Comparison of ENCODE assay signal across 1 cellular context in genomic region chr1:222583079-222583478, GRCh38.
TF ChIP-seq lines count a peak whose summit lies in the region.

No MANE protein-coding gene starts in this region.

TF ChIP-seq in GM12878, 131 proteins besides CTCF, POLR2A, EP300 and RAD21:
- TF ChIP-seq RAD51 (IDR thresholded peaks at IDR 0.05) (no peak), MYB (IDR thresholded peaks at IDR 0.05; ENCODE audit: borderline replicate concordance, low read depth, low read length) (no peak), NFIC (IDR thresholded peaks at IDR 0.05; ENCODE audit: low read depth, low read length) (peak; percentile 47; the same call in 1 of the 2 replicates), MEF2A (IDR thresholded peaks at IDR 0.05; ENCODE audit: insufficient read depth, low read depth, low read length) (peak; percentile 78), TCF7 (IDR thresholded peaks at IDR 0.05; ENCODE audit: borderline replicate concordance) (no peak), SIN3A (IDR thresholded peaks at IDR 0.05; ENCODE audit: low read depth, low read length) (0 out of 2 replicates have a peak, but pooled peaks have one; percentile 41), MEF2B (IDR thresholded peaks at IDR 0.05; ENCODE audit: partially characterized antibody, poor library complexity, severe bottlenecking) (peak; percentile 67), ZNF384 (IDR thresholded peaks at IDR 0.05; ENCODE audit: borderline replicate concordance, low read depth, low read length) (peak; percentile 43; the same call in 1 of the 2 replicates), SREBF2 (IDR thresholded peaks at IDR 0.05; ENCODE audit: low read length) (no peak), NR2C2 (IDR thresholded peaks at IDR 0.05; ENCODE audit: borderline replicate concordance, control insufficient read depth, insufficient read length, low read depth) (no peak), NRF1 (conservative IDR thresholded peaks at IDR 0.05; ENCODE audit: low read depth, low read length) (no peak), IKZF2 (IDR thresholded peaks at IDR 0.05) (peak; percentile 30 to 36; a peak in 2 of 4 replicates), POU2F2 (IDR thresholded peaks at IDR 0.05; ENCODE audit: borderline replicate concordance, low read depth, low read length) (no peak), TCF12 (IDR thresholded peaks at IDR 0.05; ENCODE audit: low read depth, low read length) (peak; percentile 78; the same call in 1 of the 2 replicates), MTA2 (IDR thresholded peaks at IDR 0.05; ENCODE audit: low read depth) (no peak; the same call in 1 of the 2 replicates), EED (IDR thresholded peaks at IDR 0.05; ENCODE audit: low read depth) (peak; percentile 47; the same call in 1 of the 2 replicates), RUNX3 (IDR thresholded peaks at IDR 0.05; ENCODE audit: low read length) (peak; percentile 74), IKZF1 (conservative IDR thresholded peaks at IDR 0.05) (no peak; the same call in 1 of the 2 replicates), SP1 (IDR thresholded peaks at IDR 0.05; ENCODE audit: low read depth, low read length) (no peak), SUZ12 (IDR thresholded peaks at IDR 0.05; ENCODE audit: unreplicated experiment) (no peak), CREM (IDR thresholded peaks at IDR 0.05; ENCODE audit: low read depth) (0 out of 2 replicates have a peak, but pooled peaks have one; percentile 12), KLF5 (IDR thresholded peaks at IDR 0.05; ENCODE audit: partially characterized antibody) (no peak), SMAD1 (IDR thresholded peaks at IDR 0.05; ENCODE audit: low read depth, partially characterized antibody) (no peak), KAT2A (conservative IDR thresholded peaks at IDR 0.05; ENCODE audit: control insufficient read depth, low read depth, low read length) (no peak), TCF3 (IDR thresholded peaks at IDR 0.05; ENCODE audit: borderline replicate concordance, insufficient read depth, low read depth, low read length) (peak; percentile 36; the same call in 1 of the 2 replicates), BHLHE40 (IDR thresholded peaks at IDR 0.05; ENCODE audit: borderline replicate concordance in 1 of 2, low read depth in 2 of 2, low read length in 1 of 2) (no peak), SKIL (IDR thresholded peaks at IDR 0.05; ENCODE audit: low read depth, poor library complexity, severe bottlenecking) (no peak), YBX1 (IDR thresholded peaks at IDR 0.05) (no peak), RELB (IDR thresholded peaks at IDR 0.05; ENCODE audit: low read depth) (0 out of 2 replicates have a peak, but pooled peaks have one; percentile 15), PAX5 (IDR thresholded peaks at IDR 0.05; ENCODE audit: borderline replicate concordance, low read depth, low read length) (peak; percentile 25; the same call in 1 of the 2 replicates), ESRRA (IDR thresholded peaks at IDR 0.05; ENCODE audit: low read length) (no peak)
- TF ChIP-seq, protein P1, sequence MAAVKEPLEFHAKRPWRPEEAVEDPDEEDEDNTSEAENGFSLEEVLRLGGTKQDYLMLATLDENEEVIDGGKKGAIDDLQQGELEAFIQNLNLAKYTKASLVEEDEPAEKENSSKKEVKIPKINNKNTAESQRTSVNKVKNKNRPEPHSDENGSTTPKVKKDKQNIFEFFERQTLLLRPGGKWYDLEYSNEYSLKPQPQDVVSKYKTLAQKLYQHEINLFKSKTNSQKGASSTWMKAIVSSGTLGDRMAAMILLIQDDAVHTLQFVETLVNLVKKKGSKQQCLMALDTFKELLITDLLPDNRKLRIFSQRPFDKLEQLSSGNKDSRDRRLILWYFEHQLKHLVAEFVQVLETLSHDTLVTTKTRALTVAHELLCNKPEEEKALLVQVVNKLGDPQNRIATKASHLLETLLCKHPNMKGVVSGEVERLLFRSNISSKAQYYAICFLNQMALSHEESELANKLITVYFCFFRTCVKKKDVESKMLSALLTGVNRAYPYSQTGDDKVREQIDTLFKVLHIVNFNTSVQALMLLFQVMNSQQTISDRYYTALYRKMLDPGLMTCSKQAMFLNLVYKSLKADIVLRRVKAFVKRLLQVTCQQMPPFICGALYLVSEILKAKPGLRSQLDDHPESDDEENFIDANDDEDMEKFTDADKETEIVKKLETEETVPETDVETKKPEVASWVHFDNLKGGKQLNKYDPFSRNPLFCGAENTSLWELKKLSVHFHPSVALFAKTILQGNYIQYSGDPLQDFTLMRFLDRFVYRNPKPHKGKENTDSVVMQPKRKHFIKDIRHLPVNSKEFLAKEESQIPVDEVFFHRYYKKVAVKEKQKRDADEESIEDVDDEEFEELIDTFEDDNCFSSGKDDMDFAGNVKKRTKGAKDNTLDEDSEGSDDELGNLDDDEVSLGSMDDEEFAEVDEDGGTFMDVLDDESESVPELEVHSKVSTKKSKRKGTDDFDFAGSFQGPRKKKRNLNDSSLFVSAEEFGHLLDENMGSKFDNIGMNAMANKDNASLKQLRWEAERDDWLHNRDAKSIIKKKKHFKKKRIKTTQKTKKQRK (IDR thresholded peaks at IDR 0.05; ENCODE audit: low read depth, low read length) = no peak
- TF ChIP-seq, protein P2, sequence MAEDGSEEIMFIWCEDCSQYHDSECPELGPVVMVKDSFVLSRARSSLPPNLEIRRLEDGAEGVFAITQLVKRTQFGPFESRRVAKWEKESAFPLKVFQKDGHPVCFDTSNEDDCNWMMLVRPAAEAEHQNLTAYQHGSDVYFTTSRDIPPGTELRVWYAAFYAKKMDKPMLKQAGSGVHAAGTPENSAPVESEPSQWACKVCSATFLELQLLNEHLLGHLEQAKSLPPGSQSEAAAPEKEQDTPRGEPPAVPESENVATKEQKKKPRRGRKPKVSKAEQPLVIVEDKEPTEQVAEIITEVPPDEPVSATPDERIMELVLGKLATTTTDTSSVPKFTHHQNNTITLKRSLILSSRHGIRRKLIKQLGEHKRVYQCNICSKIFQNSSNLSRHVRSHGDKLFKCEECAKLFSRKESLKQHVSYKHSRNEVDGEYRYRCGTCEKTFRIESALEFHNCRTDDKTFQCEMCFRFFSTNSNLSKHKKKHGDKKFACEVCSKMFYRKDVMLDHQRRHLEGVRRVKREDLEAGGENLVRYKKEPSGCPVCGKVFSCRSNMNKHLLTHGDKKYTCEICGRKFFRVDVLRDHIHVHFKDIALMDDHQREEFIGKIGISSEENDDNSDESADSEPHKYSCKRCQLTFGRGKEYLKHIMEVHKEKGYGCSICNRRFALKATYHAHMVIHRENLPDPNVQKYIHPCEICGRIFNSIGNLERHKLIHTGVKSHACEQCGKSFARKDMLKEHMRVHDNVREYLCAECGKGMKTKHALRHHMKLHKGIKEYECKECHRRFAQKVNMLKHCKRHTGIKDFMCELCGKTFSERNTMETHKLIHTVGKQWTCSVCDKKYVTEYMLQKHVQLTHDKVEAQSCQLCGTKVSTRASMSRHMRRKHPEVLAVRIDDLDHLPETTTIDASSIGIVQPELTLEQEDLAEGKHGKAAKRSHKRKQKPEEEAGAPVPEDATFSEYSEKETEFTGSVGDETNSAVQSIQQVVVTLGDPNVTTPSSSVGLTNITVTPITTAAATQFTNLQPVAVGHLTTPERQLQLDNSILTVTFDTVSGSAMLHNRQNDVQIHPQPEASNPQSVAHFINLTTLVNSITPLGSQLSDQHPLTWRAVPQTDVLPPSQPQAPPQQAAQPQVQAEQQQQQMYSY (CRISPR knock-in tag; IDR thresholded peaks at IDR 0.05) = no peak
TF ChIP-seq in GM12878: peak in this region for 13.
